In the genomic region with DNA sequence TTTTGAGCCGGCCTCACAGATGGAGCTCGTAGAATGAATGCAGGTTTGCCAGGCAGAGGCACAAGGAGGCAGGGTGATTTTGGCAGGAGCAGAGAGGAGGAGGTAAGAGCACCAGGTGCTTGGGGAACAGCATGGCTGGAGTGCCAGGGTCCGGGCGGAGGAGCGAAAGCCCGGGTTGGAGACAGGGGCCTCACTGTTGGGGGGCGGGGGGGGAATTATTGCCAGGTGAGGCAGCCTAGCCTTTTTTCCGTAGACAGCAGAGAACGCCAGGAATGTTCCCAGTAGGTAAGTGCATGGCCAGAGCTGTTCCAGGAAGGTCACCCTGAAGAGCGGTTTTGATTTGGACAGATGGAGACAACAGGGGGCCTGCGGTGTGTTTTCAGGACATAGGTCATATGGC, we compare ENCODE assay signal across 28 cellular contexts. TPM values are rescaled to one million over a fixed set of nuclear protein-coding genes. Genes with fewer than 3 reads are reported as not detected.
"Had no signal": no experiment of that assay in that cellular context is flagged by ENCODE, and none has a peak within 500 bp of the region (broad histone marks: within the 10 kb centered on the region; RNA-seq: fewer than 3 reads in every experiment).

No MANE protein-coding gene starts in this region.

- H3K9ac ChIP-seq: neural progenitor cell had no signal

- H3K9me3 Mint-ChIP-seq: mesothelial cell of epicardium; naive B cell; natural killer cell; nephron progenitor cell; neural progenitor cell; stimulated activated naive B cell treated with anti-CD40 and anti-IgM and Interleukin-4, amounts not matched to agents 10 μg/mL and 1 μg/mL and 100 μg/mL, for 72 hours had no signal

- ATAC-seq: natural killer cell; right cardiac atrium; sciatic nerve; stimulated activated naive B cell treated with anti-CD40 and anti-IgM and Interleukin-4, amounts not matched to agents 10 μg/mL and 1 μg/mL and 100 μg/mL, for 72 hours; stimulated activated naive CD8-positive, alpha-beta T cell treated with anti-CD3 and anti-CD28 coated beads, Interleukin-15, Interleukin-2, amounts not matched to agents 100 U/mL and 50 U/mL, for 24 hours; upper lobe of right lung had no signal

- H2AFZ ChIP-seq: neural progenitor cell had no signal

- H3K36me3 Mint-ChIP-seq: mesothelial cell of epicardium; naive B cell; natural killer cell; neural progenitor cell; stimulated activated naive B cell treated with anti-CD40 and anti-IgM and Interleukin-4, amounts not matched to agents 10 μg/mL and 1 μg/mL and 100 μg/mL, for 72 hours had no signal

- H3K4me1 ChIP-seq: left ventricle myocardium inferior, prostate gland, stomach, testis, thyroid gland, upper lobe of right lung had no signal

- H3K27me3 ChIP-seq: neural progenitor cell, ovary, testis, thyroid gland had no signal

- H3K4me1 Mint-ChIP-seq: mesothelial cell of epicardium; natural killer cell; stimulated activated naive B cell treated with anti-CD40 and anti-IgM and Interleukin-4, amounts not matched to agents 10 μg/mL and 1 μg/mL and 100 μg/mL, for 72 hours had no signal

- H3K36me3 ChIP-seq: left ventricle myocardium inferior, neural progenitor cell, ovary, prostate gland, stomach, thyroid gland, upper lobe of right lung had no signal

- H3K4me2 ChIP-seq: neural progenitor cell had no signal

- H3K27ac ChIP-seq: left ventricle myocardium inferior, neural progenitor cell, ovary, prostate gland, skin epidermis, stomach, testis, thyroid gland, upper lobe of right lung had no signal

- H3K4me3 Mint-ChIP-seq: mesothelial cell of epicardium; naive B cell; natural killer cell; nephron progenitor cell; neural progenitor cell; stimulated activated naive B cell treated with anti-CD40 and anti-IgM and Interleukin-4, amounts not matched to agents 10 μg/mL and 1 μg/mL and 100 μg/mL, for 72 hours had no signal

- H3K9me3 ChIP-seq: left ventricle myocardium inferior, ovary, prostate gland, stomach, testis, thyroid gland, upper lobe of right lung had no signal

- H3K27ac Mint-ChIP-seq: mesothelial cell of epicardium; naive B cell; natural killer cell; nephron progenitor cell; neural progenitor cell; stimulated activated naive B cell treated with anti-CD40 and anti-IgM and Interleukin-4, amounts not matched to agents 10 μg/mL and 1 μg/mL and 100 μg/mL, for 72 hours had no signal

- H3K4me3 ChIP-seq: left ventricle myocardium inferior, lung, neural progenitor cell, ovary, prostate gland, skin epidermis, stomach, testis, thyroid gland, upper lobe of right lung had no signal

- FAIRE-seq: urothelium cell line had no signal

- DNase-seq: islet precursor cell; left ventricle myocardium inferior; mesendoderm; naive B cell; natural killer cell; nephron progenitor cell; ovary; retina; right cardiac atrium; stimulated activated CD4-positive, alpha-beta T cell treated with anti-CD3 and anti-CD28 coated beads, Interleukin-12 subunit alpha, Interleukin-12 subunit beta, amount 100 ng/mL, for 4 hours; stimulated activated CD4-positive, alpha-beta T cell treated with anti-CD3 and anti-CD28 coated beads, Interleukin-15, amount 100 ng/mL, for 24 hours; stimulated activated CD4-positive, alpha-beta T cell treated with anti-CD3 and anti-CD28 coated beads, Interleukin-2, amount 100 ng/mL, for 24 hours; stimulated activated CD4-positive, alpha-beta T cell treated with anti-CD3 and anti-CD28 coated beads, Interleukin-4, amount 100 ng/mL, for 1 hour; stimulated activated naive B cell treated with anti-CD40 and anti-IgM and Interleukin-4, amounts not matched to agents 10 μg/mL and 1 μg/mL and 100 μg/mL, for 72 hours; stimulated activated naive CD8-positive, alpha-beta T cell treated with anti-CD3 and anti-CD28 coated beads, Interleukin-15, Interleukin-2, amounts not matched to agents 100 U/mL and 50 U/mL, for 24 hours; stomach; testis; thyroid gland; trophoblast cell; upper lobe of right lung had no signal

RNA-seq across cellular contexts. Expression of a gene that starts 9.5 kb away (rescaled TPM):
- total RNA-seq: mononuclear cell, natural killer cell had no signal
